In the genomic region with DNA sequence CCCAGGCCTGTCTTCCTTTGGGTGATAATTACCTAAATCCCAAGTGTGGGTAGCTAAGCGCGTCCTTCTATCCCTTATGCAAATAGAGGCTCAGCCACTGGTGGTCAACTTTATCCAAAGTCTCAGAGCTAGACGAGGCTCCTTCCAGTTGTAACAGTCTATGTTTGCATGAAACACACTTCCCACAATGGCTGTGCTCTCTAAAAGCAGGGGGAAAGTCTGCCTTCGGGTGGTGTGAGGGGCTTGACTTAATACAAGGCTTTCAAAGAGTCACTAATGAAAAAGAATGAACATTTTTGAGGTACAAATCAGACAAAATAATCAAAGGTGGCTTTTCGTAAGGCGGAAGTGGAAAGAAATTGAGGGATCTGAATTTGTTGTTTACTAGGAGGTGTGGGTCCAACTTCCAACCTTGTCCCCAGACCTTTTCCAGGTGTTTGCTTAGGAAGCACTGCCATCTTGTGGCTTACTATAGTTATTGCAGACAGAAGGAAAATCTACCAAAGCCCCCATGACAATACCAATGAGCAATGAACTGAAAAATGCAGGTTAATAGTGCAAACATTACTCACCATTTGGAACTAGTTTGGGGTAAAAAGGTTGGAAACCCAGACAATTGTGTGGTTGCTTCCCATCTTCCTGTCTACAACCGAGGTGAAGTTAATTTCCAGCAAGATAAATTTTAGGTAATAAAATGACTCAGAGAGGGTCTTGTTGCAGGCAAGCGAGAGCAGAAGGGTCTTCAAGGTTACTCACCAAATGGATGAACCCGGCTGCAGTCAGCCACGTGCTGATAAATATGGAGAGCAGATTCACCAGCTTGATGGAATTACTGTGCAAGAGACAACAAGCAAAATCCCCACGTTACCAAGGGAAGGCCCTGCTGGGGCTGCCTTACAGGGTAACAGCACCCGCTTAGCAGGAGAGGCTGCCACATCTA, we compare ENCODE assay signal across 8 cellular contexts.
A peak's percentile ranks its signal among the peaks of the same experiment; 100 is the strongest.
DNase-seq lines count a peak whose midpoint lies in the region; ATAC-seq, FAIRE-seq and TF ChIP-seq lines count a peak whose summit lies in the region.

No MANE protein-coding gene starts in this region.

- intact Hi-C loops in adrenal gland (cut with DNase I) (no loop called here), right cardiac atrium (cut with DNase I) (loop anchor here in 1 of 4 donors (10.0 kb wide), 1 partner anchor 107 kb away; no protein-coding TSS in a partner anchor)

- peak; percentile 34 for DNase-seq in DMS114 treated with DMSO at 0.1 percent for 48 hours (lab: John Stamatoyannopoulos, UW; ENCODE audit: unreplicated experiment)
- peak; percentile 34 for DNase-seq in NAMALWA (ENCODE audit: low spot score)
- DNase-seq in adrenal gland: peak in 2 of 7 donors; percentile 16 to 30
- DNase-seq in right cardiac atrium: no peak
- DNase-seq in small intestine: peak; percentile 32
- no peak for DNase-seq in activated CD4-positive, alpha-beta memory T cell treated with anti-CD3 and anti-CD28 coated beads, Interleukin-2, amount 10 ng/mL, durations not matched to agents 7 days and 5 days

- POLR2A ChIA-PET in activated CD4-positive, alpha-beta memory T cell treated with anti-CD3 and anti-CD28 coated beads, Interleukin-2, amount 10 ng/mL, durations not matched to agents 7 days and 5 days (lab: Charles Lee): no interaction called here

- WGBS in adrenal gland, 4 donors: 49 to 53% (median 50%) methylated on average over 12 of the region's 12 CpGs
- WGBS in right cardiac atrium: 49% methylated on average over 12 of the region's 12 CpGs
- 44 to 53% (median 47%) methylated on average over 12 of the region's 12 CpGs for WGBS in small intestine, 3 donors

- H3K36me3 ChIP-seq in adrenal gland (replicated peaks in 1 of 2) (no peaks in the 10 kb centered on the region), small intestine (ENCODE audit: control insufficient read depth in 2 of 2, insufficient read depth in 2 of 2, low read length in 2 of 2) (no peaks in the 10 kb centered on the region)

- no peak overlapping the region for H3K4me3 ChIP-seq in adrenal gland
- no peak overlapping the region for H3K4me3 ChIP-seq in right cardiac atrium (ENCODE audit: low read length)
- no peak overlapping the region for H3K4me3 ChIP-seq in small intestine (ENCODE audit: low read depth in 1 of 2, low read length in 2 of 2)

- no peak overlapping the region for H3K27ac Mint-ChIP-seq in activated CD4-positive, alpha-beta memory T cell treated with anti-CD3 and anti-CD28 coated beads, Interleukin-2, amount 10 ng/mL, durations not matched to agents 7 days and 5 days

- H3K36me3 Mint-ChIP-seq in activated CD4-positive, alpha-beta memory T cell treated with anti-CD3 and anti-CD28 coated beads, Interleukin-2, amount 10 ng/mL, durations not matched to agents 7 days and 5 days (ENCODE audit: low read depth): no peaks in the 10 kb centered on the region

- no peak for TF ChIP-seq POLR2A in adrenal gland (IDR thresholded peaks at IDR 0.05)

- no peak overlapping the region for H3K27ac ChIP-seq in adrenal gland
- H3K27ac ChIP-seq in right cardiac atrium (ENCODE audit: low read length): no peak overlapping the region
- H3K27ac ChIP-seq in small intestine (ENCODE audit: low read depth in 1 of 2, low read length in 1 of 2): no peak overlapping the region

- H3K27me3 Mint-ChIP-seq in activated CD4-positive, alpha-beta memory T cell treated with anti-CD3 and anti-CD28 coated beads, Interleukin-2, amount 10 ng/mL, durations not matched to agents 7 days and 5 days: no peaks in the 10 kb centered on the region

- ATAC-seq in GM19467 (IDR thresholded peaks at IDR 0.05; ENCODE audit: unreplicated experiment) (peak; percentile 65), right cardiac atrium (peak; percentile 50 to 57), HG03460 (IDR thresholded peaks at IDR 0.05; ENCODE audit: unreplicated experiment) (no peak)

- H3K4me1 Mint-ChIP-seq in activated CD4-positive, alpha-beta memory T cell treated with anti-CD3 and anti-CD28 coated beads, Interleukin-2, amount 10 ng/mL, durations not matched to agents 7 days and 5 days: no peaks in the 10 kb centered on the region

- no peak overlapping the region for H3K4me3 Mint-ChIP-seq in activated CD4-positive, alpha-beta memory T cell treated with anti-CD3 and anti-CD28 coated beads, Interleukin-2, amount 10 ng/mL, durations not matched to agents 7 days and 5 days

- no peaks in the 10 kb centered on the region for H3K9me3 Mint-ChIP-seq in activated CD4-positive, alpha-beta memory T cell treated with anti-CD3 and anti-CD28 coated beads, Interleukin-2, amount 10 ng/mL, durations not matched to agents 7 days and 5 days

- no peaks in the 10 kb centered on the region for H3K9me3 ChIP-seq in adrenal gland (replicated peaks in 1 of 3)
- no peaks in the 10 kb centered on the region for H3K9me3 ChIP-seq in right cardiac atrium (ENCODE audit: control insufficient read depth, low read length)
- no peaks in the 10 kb centered on the region for H3K9me3 ChIP-seq in small intestine (ENCODE audit: control insufficient read depth, low read depth)

- H3K27me3 ChIP-seq in adrenal gland (no peaks in the 10 kb centered on the region), right cardiac atrium (ENCODE audit: control insufficient read depth, insufficient read depth) (no peaks in the 10 kb centered on the region), small intestine (ENCODE audit: control insufficient read depth in 2 of 2, insufficient read depth in 2 of 2, low read length in 2 of 2) (no peaks in the 10 kb centered on the region)

- H3K4me1 ChIP-seq in adrenal gland (replicated peaks in 1 of 2) (no peaks in the 10 kb centered on the region), right cardiac atrium (ENCODE audit: control insufficient read depth, insufficient read depth, low read length) (peaks cover under 1% of the 10 kb centered on the region), small intestine (ENCODE audit: control insufficient read depth in 2 of 2, insufficient read depth in 1 of 2, low read depth in 1 of 2, low read length in 1 of 2) (no peaks in the 10 kb centered on the region)

- TF ChIP-seq CTCF in adrenal gland (IDR thresholded peaks at IDR 0.05): peak; percentile 59 to 88 (median 78)

- CTCF ChIA-PET in activated CD4-positive, alpha-beta memory T cell treated with anti-CD3 and anti-CD28 coated beads, Interleukin-2, amount 10 ng/mL, durations not matched to agents 7 days and 5 days (lab: Charles Lee): no interaction called here

- no peak for FAIRE-seq in small intestine (lab: Jason Lieb, UNC)

Comparison
In these comparisons a context has a peak if more than half of its experiments do, and no peak if none do; other contexts are left out.
1. DNase-seq: peak in DMS114 treated with DMSO at 0.1 percent for 48 hours (single experiment), NAMALWA (single experiment) and small intestine (single experiment); none in right cardiac atrium (0 of 3) and activated CD4-positive, alpha-beta memory T cell treated with anti-CD3 and anti-CD28 coated beads, Interleukin-2, amount 10 ng/mL, durations not matched to agents 7 days and 5 days (single experiment).